8 cellular contexts compared by ENCODE assay signal in genomic region chr18:48676756-48677368, GRCh38.
DNase-seq lines count a peak whose midpoint lies in the region; ATAC-seq lines count a peak whose summit lies in the region.

No MANE protein-coding gene starts in this region.

- in situ Hi-C loops in KBM-7 (cut with MboI; ENCODE audit: low pct_unique_long_range_greater_than_20kb, low sequenced_read_pairs): loop anchor here (25.0 kb wide), 2 partner anchors 760 to 1185 kb away; no protein-coding TSS in a partner anchor

- intact Hi-C loops in left ventricle myocardium superior (cut with micrococcal nuclease): loop anchor here (10.0 kb wide), 1 partner anchor 738 kb away; no protein-coding TSS in a partner anchor
- intact Hi-C loops in sciatic nerve (cut with DNase I): no loop called here

- ATAC-seq in left ventricle myocardium superior: peak; percentile 15
- ATAC-seq in sciatic nerve: peak; percentile 50
- ATAC-seq in HG03457 (IDR thresholded peaks at IDR 0.05; ENCODE audit: unreplicated experiment): no peak

- DNase-seq in NCI-H524 (lab: John Stamatoyannopoulos, UW) (peak; percentile 26 to 60), NCI-H524 treated with DMSO at 0.1 percent for 48 hours (lab: John Stamatoyannopoulos, UW) (no peak), KBM-7 (peak; percentile 69), T follicular helper cell (ENCODE audit: low read depth) (peak; percentile 38), amniotic epithelial cell (ENCODE audit: low read depth) (peak; percentile 36), left ventricle myocardium superior (peak; percentile 84), sciatic nerve (ENCODE audit: low spot score) (peak; percentile 85)
